ENCODE assay signal across 1 cellular context in the genomic region with DNA sequence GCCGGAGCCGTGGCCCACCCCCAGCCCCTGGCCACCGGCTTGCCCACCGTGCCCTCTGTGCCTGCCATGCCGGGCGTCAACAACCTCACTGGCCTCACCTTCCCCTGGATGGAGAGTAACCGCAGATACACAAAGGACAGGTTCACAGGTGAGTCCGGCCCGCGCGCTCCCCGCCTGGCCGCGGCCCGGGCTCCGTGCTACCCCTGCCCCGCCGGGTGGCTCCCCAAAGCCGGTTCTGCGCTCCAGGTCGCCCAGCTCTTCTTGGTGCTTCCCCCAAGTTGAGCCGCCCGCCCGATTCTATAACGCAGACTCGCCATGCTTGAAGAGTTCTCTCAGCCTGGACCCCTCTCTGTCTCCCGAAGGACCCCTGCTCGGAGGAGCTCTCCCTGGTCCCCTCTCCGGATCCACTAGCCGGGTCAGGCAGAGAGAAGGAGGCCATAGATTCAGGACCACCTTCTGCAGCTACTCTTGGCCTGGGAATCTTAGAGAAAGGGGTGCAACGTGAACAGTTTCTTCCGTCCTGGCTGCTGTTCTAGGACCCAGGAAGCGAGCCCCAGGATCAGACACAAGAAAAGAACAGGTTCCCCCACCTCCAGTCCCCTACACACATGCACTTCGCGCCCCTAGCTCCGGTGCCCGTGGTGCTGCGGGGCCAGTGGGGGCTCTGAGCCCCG.
TF ChIP-seq lines count a peak whose summit lies in the region.

No MANE protein-coding gene starts in this region.

TF ChIP-seq in WTC11, 78 proteins besides CTCF, POLR2A, EP300 and RAD21 (continued from another document):
- TF ChIP-seq, protein P1, sequence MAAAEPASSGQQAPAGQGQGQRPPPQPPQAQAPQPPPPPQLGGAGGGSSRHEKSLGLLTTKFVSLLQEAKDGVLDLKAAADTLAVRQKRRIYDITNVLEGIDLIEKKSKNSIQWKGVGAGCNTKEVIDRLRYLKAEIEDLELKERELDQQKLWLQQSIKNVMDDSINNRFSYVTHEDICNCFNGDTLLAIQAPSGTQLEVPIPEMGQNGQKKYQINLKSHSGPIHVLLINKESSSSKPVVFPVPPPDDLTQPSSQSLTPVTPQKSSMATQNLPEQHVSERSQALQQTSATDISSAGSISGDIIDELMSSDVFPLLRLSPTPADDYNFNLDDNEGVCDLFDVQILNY (CRISPR knock-in tag; IDR thresholded peaks at IDR 0.05): no peak
- TF ChIP-seq CREM (CRISPR knock-in tag; IDR thresholded peaks at IDR 0.05) (no peak), ATF3 (CRISPR knock-in tag; conservative IDR thresholded peaks at IDR 0.05) (no peak), NFE2L1 (CRISPR knock-in tag; IDR thresholded peaks at IDR 0.05) (no peak), RORB (CRISPR knock-in tag; IDR thresholded peaks at IDR 0.05) (no peak)
